ENCODE assay signal across 16 cellular contexts in the genomic region with DNA sequence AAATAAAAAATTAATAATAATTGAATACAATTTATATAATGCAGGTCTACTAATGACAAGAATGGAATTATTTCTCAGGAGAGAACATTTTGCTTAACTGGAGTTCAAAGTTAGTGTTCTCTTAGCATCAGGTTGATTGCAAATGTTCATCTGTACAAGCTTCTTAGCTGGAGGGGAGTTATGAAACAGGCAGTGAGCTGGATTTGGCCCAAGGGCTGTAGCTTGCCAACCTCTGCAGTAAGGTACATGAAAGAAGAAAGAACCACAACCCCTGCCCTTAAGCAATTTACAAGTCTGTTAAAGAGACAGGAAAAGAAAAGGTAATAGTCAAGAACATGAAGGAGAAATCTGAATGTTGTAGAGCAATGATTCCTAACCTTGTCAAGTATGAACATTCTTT. TPM values are rescaled to one million over a fixed set of nuclear protein-coding genes. Genes with fewer than 3 reads are reported as not detected.
DNase-seq lines count a peak whose midpoint lies in the region; ATAC-seq and TF ChIP-seq lines count a peak whose summit lies in the region.
"Had no signal": no experiment of that assay in that cellular context is flagged by ENCODE, and none has a peak within 500 bp of the region (broad histone marks: within the 10 kb centered on the region; RNA-seq: fewer than 3 reads in every experiment).

No MANE protein-coding gene starts in this region.

- H3K4me3 ChIP-seq in LNCaP clone FGC (ENCODE audit: low read depth, low read length) (no peak overlapping the region), astrocyte of the cerebellum (ENCODE audit: low read depth, low read length) (no peak overlapping the region), heart right ventricle (no peak overlapping the region), skeletal muscle cell (ENCODE audit: low read depth, low read length) (no peak overlapping the region)
- H3K4me3 ChIP-seq: ascending aorta, spleen, tibial artery had no signal

- peaks cover 0 to 50% (median 9%) of the 10 kb centered on the region in 9 donors for H3K36me3 ChIP-seq in heart right ventricle

- TF ChIP-seq CTCF in LNCaP clone FGC (IDR thresholded peaks at IDR 0.05; ENCODE audit: control insufficient read depth, extremely low read depth, insufficient read depth), result no peak
- TF ChIP-seq CTCF in astrocyte of the cerebellum (IDR thresholded peaks at IDR 0.05; ENCODE audit: low read depth, low read length, missing control alignments), result no peak
- no peak for TF ChIP-seq CTCF in heart right ventricle (IDR thresholded peaks at IDR 0.05)

- H3K27ac ChIP-seq in heart right ventricle, result no peak overlapping the region
- H3K27ac ChIP-seq: ascending aorta, epithelial cell of prostate, tibial artery had no signal

- H3K27me3 ChIP-seq in heart right ventricle, result no peaks in the 10 kb centered on the region
- H3K27me3 ChIP-seq: ascending aorta, spleen, tibial artery had no signal

- H3K9me3 ChIP-seq in heart right ventricle, result peaks cover 0 to 9% (median 0%) of the 10 kb centered on the region in 11 donors
- H3K9me3 ChIP-seq: ascending aorta, tibial artery had no signal

- ATAC-seq in heart right ventricle (peak in 6 of 8 donors; percentile 34 to 91 (median 78)), GM19023 (IDR thresholded peaks at IDR 0.05; ENCODE audit: unreplicated experiment) (no peak)
- ATAC-seq: natural killer cell, WTC11 had no signal

- intact Hi-C loops in heart right ventricle (cut with DNase I), result no loop called here

- in situ Hi-C loops in astrocyte of the cerebellum (cut with HindIII; ENCODE audit: low sequenced_read_pairs), result no loop called here

- DNase-seq in LNCaP clone FGC (ENCODE audit: low read depth) (peak; percentile 71), astrocyte of the cerebellum (ENCODE audit: low read depth) (peak; percentile 83), heart right ventricle (peak; percentile 33 to 61), skeletal muscle cell (ENCODE audit: low read depth) (peak; percentile 52), islet precursor cell (no peak)
- no peak for DNase-seq in activated effector memory CD4-positive, alpha-beta T cell treated with anti-CD3 and anti-CD28 coated beads, Interleukin-2, amount 50 U/mL, for 16 hours
- DNase-seq: activated T-cell treated with anti-CD3 and anti-CD28 coated beads, Interleukin-2, amount 50 U/mL, for 1 hour; immature natural killer cell; natural killer cell; NCI-H1048; spleen had no signal

- H3K4me1 ChIP-seq in heart right ventricle, result peaks cover 0 to 35% (median 7%) of the 10 kb centered on the region in 9 donors
- H3K4me1 ChIP-seq: tibial artery had no signal

RNA-seq across cellular contexts. Expression of a gene that starts 17.0 kb away (rescaled TPM):
- 10 to 100 TPM; 22.1 to 36.6 (median 27.6) TPM for total RNA-seq in heart right ventricle
- polyA plus RNA-seq in heart right ventricle, result 1 to 10 TPM; 5.9 to 7.5 TPM

Comparison
In these comparisons a context has a peak if more than half of its experiments do, and no peak if none do; other contexts are left out.
1. DNase-seq: peak in LNCaP clone FGC (single experiment), astrocyte of the cerebellum (single experiment), heart right ventricle (2 of 2) and skeletal muscle cell (single experiment); none in activated effector memory CD4-positive, alpha-beta T cell treated with anti-CD3 and anti-CD28 coated beads, Interleukin-2, amount 50 U/mL, for 16 hours (single experiment) and islet precursor cell (single experiment).